In the genomic region with DNA sequence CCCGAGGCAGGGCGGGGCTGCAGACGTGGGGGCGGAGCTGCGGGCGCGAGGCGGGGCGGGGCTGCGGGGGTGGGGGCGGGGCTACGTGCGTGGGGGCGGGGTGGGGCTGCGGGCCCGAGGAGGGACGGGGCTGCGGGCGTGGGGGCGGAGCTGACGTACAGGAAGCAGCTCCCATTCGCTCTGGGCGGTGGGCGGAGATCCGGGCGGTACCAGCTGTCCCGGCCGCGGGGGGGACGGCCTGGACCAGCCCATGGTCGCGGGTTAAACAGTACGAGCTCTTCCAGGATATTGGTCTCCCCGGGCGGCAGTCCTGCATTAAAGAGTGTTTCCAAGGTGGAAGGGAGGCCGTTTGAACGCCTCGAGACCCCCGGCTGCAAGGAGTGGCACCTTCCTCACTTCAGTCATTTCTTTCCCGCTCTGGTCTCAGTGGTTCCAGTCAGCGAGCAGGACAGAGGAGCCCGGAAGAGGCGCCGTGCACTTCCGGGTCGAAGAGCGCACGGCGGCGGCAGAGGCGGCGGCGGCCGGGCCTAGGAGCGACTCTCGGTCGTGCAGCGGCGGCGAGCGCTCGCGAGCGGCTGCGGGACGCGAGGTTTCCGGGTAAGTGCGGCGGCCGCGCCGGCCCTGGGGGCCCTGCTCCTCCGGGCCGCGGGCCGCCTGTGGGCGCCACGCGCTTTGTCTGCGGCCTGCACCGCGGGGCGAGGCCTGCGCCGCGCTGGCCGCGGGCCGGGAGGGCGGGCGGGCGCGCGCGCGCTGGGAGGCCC, we compare ENCODE assay signal across 8 cellular contexts.
DNase-seq lines count a peak whose midpoint lies in the region; ATAC-seq, FAIRE-seq and TF ChIP-seq lines count a peak whose summit lies in the region.

Gene PHRF1 (plus strand): TSS at position 475 of the 761 bp plus-strand sequence. CDS start 5,043 bp downstream, outside the sequence.

- peak within 1 kb of the TSS; percentile 96 for H3K4me3 ChIP-seq in AG09309 (ENCODE audit: control insufficient read depth, low read depth, low read length)

- FAIRE-seq in islet of Langerhans (lab: Jason Lieb, UNC): peak; percentile 9

- ATAC-seq in GM19025 (IDR thresholded peaks at IDR 0.05; ENCODE audit: low read depth, unreplicated experiment) (peak; percentile 82), HG03280 (IDR thresholded peaks at IDR 0.05; ENCODE audit: unreplicated experiment) (peak; percentile 86)

- TF ChIP-seq CTCF in AG09309 (IDR thresholded peaks at IDR 0.05; ENCODE audit: control insufficient read depth, insufficient read depth, low read depth, low read length, missing control alignments): no peak

- H3K27ac ChIP-seq in caudate nucleus (ENCODE audit: low read depth, low read length): peak within 1 kb of the TSS; percentile 95

- DNase-seq in AG09309 (ENCODE audit: low read depth) (peak; percentile 79), NCI-H345 treated with DMSO at 0.1 percent for 48 hours (lab: John Stamatoyannopoulos, UW; ENCODE audit: unreplicated experiment) (peak; percentile 94), caudate nucleus (lab: John Stamatoyannopoulos, UW) (peak; percentile 38 to 98 (median 93))
- peak; percentile 86 to 94 (median 91) for DNase-seq in activated CD4-positive, CD25-positive, alpha-beta regulatory T cell (lab: John Stamatoyannopoulos, UW)
- peak; percentile 88 to 92 for DNase-seq in stimulated activated CD4-positive, alpha-beta T cell treated with anti-CD3 and anti-CD28 coated beads, Interleukin-12 subunit alpha, Interleukin-12 subunit beta, amount 100 ng/mL, for 24 hours (ENCODE audit: low read depth in 2 of 2)

Comparison
In these comparisons a context has a peak if more than half of its experiments do, and no peak if none do; other contexts are left out.
1. Peak in every context shown above with its lines: DNase-seq, ATAC-seq, H3K4me3 ChIP-seq and H3K27ac ChIP-seq.